ENCODE assay signal across 1 cellular context in genomic region chr18:8912348-8913057, GRCh38.
TF ChIP-seq lines count a peak whose summit lies in the region.

No MANE protein-coding gene starts in this region.

TF ChIP-seq in GM12878, 131 proteins besides CTCF, POLR2A, EP300 and RAD21 (continued from another document):
- peak; percentile 16; the same call in 1 of the 2 replicates for TF ChIP-seq SPI1 (IDR thresholded peaks at IDR 0.05; ENCODE audit: borderline replicate concordance, insufficient read depth, low read depth, low read length)
- TF ChIP-seq NKRF (conservative IDR thresholded peaks at IDR 0.05): no peak
- TF ChIP-seq SRF (IDR thresholded peaks at IDR 0.05; ENCODE audit: low read depth in 2 of 2, low read length in 2 of 2): no peak
- TF ChIP-seq BACH1 (IDR thresholded peaks at IDR 0.05; ENCODE audit: borderline replicate concordance): no peak
- TF ChIP-seq YBX1 (IDR thresholded peaks at IDR 0.05): no peak
- no peak for TF ChIP-seq NBN (IDR thresholded peaks at IDR 0.05)
- no peak for TF ChIP-seq ZNF384 (IDR thresholded peaks at IDR 0.05; ENCODE audit: borderline replicate concordance, low read depth, low read length)
- TF ChIP-seq, protein P1, sequence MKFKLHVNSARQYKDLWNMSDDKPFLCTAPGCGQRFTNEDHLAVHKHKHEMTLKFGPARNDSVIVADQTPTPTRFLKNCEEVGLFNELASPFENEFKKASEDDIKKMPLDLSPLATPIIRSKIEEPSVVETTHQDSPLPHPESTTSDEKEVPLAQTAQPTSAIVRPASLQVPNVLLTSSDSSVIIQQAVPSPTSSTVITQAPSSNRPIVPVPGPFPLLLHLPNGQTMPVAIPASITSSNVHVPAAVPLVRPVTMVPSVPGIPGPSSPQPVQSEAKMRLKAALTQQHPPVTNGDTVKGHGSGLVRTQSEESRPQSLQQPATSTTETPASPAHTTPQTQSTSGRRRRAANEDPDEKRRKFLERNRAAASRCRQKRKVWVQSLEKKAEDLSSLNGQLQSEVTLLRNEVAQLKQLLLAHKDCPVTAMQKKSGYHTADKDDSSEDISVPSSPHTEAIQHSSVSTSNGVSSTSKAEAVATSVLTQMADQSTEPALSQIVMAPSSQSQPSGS (IDR thresholded peaks at IDR 0.05; ENCODE audit: low read length): no peak
- no peak for TF ChIP-seq ZSCAN29 (IDR thresholded peaks at IDR 0.05)
- no peak for TF ChIP-seq RAD51 (IDR thresholded peaks at IDR 0.05)
- no peak for TF ChIP-seq SIX5 (IDR thresholded peaks at IDR 0.05; ENCODE audit: low read depth, low read length, severe bottlenecking)
- TF ChIP-seq FOXK2 (IDR thresholded peaks at IDR 0.05): no peak
- TF ChIP-seq ATF7 (IDR thresholded peaks at IDR 0.05; ENCODE audit: low read depth): no peak
- TF ChIP-seq RUNX3 (IDR thresholded peaks at IDR 0.05; ENCODE audit: low read length): peak; percentile 32; the same call in 1 of the 2 replicates
- no peak for TF ChIP-seq CHD1 (IDR thresholded peaks at IDR 0.05; ENCODE audit: low read depth, low read length)
- TF ChIP-seq, protein P2, sequence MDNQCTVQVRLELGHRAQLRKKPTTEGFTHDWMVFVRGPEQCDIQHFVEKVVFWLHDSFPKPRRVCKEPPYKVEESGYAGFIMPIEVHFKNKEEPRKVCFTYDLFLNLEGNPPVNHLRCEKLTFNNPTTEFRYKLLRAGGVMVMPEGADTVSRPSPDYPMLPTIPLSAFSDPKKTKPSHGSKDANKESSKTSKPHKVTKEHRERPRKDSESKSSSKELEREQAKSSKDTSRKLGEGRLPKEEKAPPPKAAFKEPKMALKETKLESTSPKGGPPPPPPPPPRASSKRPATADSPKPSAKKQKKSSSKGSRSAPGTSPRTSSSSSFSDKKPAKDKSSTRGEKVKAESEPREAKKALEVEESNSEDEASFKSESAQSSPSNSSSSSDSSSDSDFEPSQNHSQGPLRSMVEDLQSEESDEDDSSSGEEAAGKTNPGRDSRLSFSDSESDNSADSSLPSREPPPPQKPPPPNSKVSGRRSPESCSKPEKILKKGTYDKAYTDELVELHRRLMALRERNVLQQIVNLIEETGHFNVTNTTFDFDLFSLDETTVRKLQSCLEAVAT (IDR thresholded peaks at IDR 0.05): no peak
- TF ChIP-seq PBX3 (IDR thresholded peaks at IDR 0.05; ENCODE audit: insufficient replicate concordance, low read depth, low read length): peak; percentile 32
- TF ChIP-seq KAT2A (conservative IDR thresholded peaks at IDR 0.05; ENCODE audit: control insufficient read depth, low read depth, low read length): no peak
- TF ChIP-seq, protein P3, sequence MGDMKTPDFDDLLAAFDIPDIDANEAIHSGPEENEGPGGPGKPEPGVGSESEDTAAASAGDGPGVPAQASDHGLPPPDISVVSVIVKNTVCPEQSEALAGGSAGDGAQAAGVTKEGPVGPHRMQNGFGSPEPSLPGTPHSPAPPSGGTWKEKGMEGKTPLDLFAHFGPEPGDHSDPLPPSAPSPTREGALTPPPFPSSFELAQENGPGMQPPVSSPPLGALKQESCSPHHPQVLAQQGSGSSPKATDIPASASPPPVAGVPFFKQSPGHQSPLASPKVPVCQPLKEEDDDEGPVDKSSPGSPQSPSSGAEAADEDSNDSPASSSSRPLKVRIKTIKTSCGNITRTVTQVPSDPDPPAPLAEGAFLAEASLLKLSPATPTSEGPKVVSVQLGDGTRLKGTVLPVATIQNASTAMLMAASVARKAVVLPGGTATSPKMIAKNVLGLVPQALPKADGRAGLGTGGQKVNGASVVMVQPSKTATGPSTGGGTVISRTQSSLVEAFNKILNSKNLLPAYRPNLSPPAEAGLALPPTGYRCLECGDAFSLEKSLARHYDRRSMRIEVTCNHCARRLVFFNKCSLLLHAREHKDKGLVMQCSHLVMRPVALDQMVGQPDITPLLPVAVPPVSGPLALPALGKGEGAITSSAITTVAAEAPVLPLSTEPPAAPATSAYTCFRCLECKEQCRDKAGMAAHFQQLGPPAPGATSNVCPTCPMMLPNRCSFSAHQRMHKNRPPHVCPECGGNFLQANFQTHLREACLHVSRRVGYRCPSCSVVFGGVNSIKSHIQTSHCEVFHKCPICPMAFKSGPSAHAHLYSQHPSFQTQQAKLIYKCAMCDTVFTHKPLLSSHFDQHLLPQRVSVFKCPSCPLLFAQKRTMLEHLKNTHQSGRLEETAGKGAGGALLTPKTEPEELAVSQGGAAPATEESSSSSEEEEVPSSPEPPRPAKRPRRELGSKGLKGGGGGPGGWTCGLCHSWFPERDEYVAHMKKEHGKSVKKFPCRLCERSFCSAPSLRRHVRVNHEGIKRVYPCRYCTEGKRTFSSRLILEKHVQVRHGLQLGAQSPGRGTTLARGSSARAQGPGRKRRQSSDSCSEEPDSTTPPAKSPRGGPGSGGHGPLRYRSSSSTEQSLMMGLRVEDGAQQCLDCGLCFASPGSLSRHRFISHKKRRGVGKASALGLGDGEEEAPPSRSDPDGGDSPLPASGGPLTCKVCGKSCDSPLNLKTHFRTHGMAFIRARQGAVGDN (IDR thresholded peaks at IDR 0.05): no peak
